In the genomic region with DNA sequence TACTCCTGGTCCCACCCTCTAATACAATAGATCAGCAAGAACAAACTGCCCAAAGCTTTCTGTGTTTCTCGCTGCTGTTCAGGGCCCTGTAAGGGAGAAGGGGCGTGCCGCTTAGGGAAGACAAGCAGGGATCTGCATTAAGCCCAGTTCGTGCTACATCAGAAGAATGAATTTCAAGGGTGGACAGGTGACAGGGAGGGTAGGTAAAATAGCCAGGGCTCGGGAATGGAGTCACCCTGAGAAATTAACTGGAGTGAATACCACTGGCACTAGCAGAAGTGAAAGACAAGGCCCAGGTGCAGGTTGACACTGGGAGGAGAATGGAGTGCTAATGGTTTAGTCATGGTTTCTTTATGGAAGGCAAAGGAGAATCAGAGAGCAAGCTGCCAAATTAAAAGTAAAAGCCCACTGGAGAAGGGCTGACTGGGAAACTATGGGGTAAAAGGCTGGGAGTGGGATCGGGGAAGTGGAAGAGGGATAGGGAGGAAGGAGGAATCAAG, we compare ENCODE assay signal across 10 cellular contexts.
DNase-seq lines count a peak whose midpoint lies in the region; ATAC-seq and TF ChIP-seq lines count a peak whose summit lies in the region.
"Had no signal": no experiment of that assay in that cellular context is flagged by ENCODE, and none has a peak within 500 bp of the region (broad histone marks: within the 10 kb centered on the region; RNA-seq: fewer than 3 reads in every experiment).

No MANE protein-coding gene starts in this region.

- no peaks in the 10 kb centered on the region for H3K9me3 ChIP-seq in T-helper 17 cell (ENCODE audit: control insufficient read depth, low read length, poor library complexity, severe bottlenecking)
- no peaks in the 10 kb centered on the region for H3K9me3 ChIP-seq in mucosa of rectum (ENCODE audit: control insufficient read depth in 2 of 2, low read length in 2 of 2)
- no peaks in the 10 kb centered on the region for H3K9me3 ChIP-seq in upper lobe of left lung

- no peaks in the 10 kb centered on the region for H3K36me3 Mint-ChIP-seq in activated CD4-positive, alpha-beta memory T cell treated with anti-CD3 and anti-CD28 coated beads for 36 hours
- no peaks in the 10 kb centered on the region for H3K36me3 Mint-ChIP-seq in activated CD4-positive, alpha-beta memory T cell treated with anti-CD3 and anti-CD28 coated beads, Interleukin-2, amount 10 ng/mL, durations not matched to agents 7 days and 5 days (ENCODE audit: low read depth)
- no peaks in the 10 kb centered on the region for H3K36me3 Mint-ChIP-seq in T-helper 17 cell (ENCODE audit: low read depth)
- H3K36me3 Mint-ChIP-seq: T-cell had no signal

- intact Hi-C loops in activated CD4-positive, alpha-beta memory T cell treated with anti-CD3 and anti-CD28 coated beads for 36 hours (cut with micrococcal nuclease) = loop anchor here (1.0 to 2.0 kb wide), 2 partner anchors 10 to 110 kb away; no protein-coding TSS in a partner anchor

- H3K27me3 ChIP-seq in mucosa of rectum (ENCODE audit: control insufficient read depth in 2 of 2, insufficient read depth in 2 of 2, low read length in 2 of 2) (no peaks in the 10 kb centered on the region), upper lobe of left lung (no peaks in the 10 kb centered on the region)

- H3K4me3 Mint-ChIP-seq in activated CD4-positive, alpha-beta memory T cell treated with anti-CD3 and anti-CD28 coated beads for 36 hours = no peak overlapping the region
- no peak overlapping the region for H3K4me3 Mint-ChIP-seq in activated CD4-positive, alpha-beta memory T cell treated with anti-CD3 and anti-CD28 coated beads, Interleukin-2, amount 10 ng/mL, durations not matched to agents 7 days and 5 days
- H3K4me3 Mint-ChIP-seq in T-helper 17 cell = no peak overlapping the region
- H3K4me3 Mint-ChIP-seq: T-cell had no signal

- DNase-seq in activated CD4-positive, alpha-beta memory T cell treated with anti-CD3 and anti-CD28 coated beads for 36 hours = no peak
- no peak for DNase-seq in activated CD4-positive, alpha-beta memory T cell treated with anti-CD3 and anti-CD28 coated beads, Interleukin-2, amount 10 ng/mL, durations not matched to agents 7 days and 5 days
- DNase-seq in T-helper 17 cell (no peak), upper lobe of left lung (no peak), iPS-NIHi11 (ENCODE audit: low spot score) (no peak), occipital lobe (lab: John Stamatoyannopoulos, UW) (no peak), AG08396 (ENCODE audit: low spot score) (no peak)
- DNase-seq: NCI-H1694 treated with DMSO at 0.1 percent for 48 hours, T-cell had no signal

- H3K9me3 Mint-ChIP-seq in activated CD4-positive, alpha-beta memory T cell treated with anti-CD3 and anti-CD28 coated beads for 36 hours = no peaks in the 10 kb centered on the region
- no peaks in the 10 kb centered on the region for H3K9me3 Mint-ChIP-seq in activated CD4-positive, alpha-beta memory T cell treated with anti-CD3 and anti-CD28 coated beads, Interleukin-2, amount 10 ng/mL, durations not matched to agents 7 days and 5 days
- H3K9me3 Mint-ChIP-seq: T-cell had no signal

- WGBS in upper lobe of left lung, 2 donors = 86 to 88% methylated on average over 6 of the region's 6 CpGs

- POLR2A ChIA-PET in activated CD4-positive, alpha-beta memory T cell treated with anti-CD3 and anti-CD28 coated beads for 36 hours (lab: Charles Lee) = no interaction called here
- POLR2A ChIA-PET in activated CD4-positive, alpha-beta memory T cell treated with anti-CD3 and anti-CD28 coated beads, Interleukin-2, amount 10 ng/mL, durations not matched to agents 7 days and 5 days (lab: Charles Lee) = no interaction called here

- H3K4me1 Mint-ChIP-seq in activated CD4-positive, alpha-beta memory T cell treated with anti-CD3 and anti-CD28 coated beads for 36 hours (ENCODE audit: low read depth) = peaks cover 12% of the 10 kb centered on the region
- H3K4me1 Mint-ChIP-seq in activated CD4-positive, alpha-beta memory T cell treated with anti-CD3 and anti-CD28 coated beads, Interleukin-2, amount 10 ng/mL, durations not matched to agents 7 days and 5 days = peaks cover 6% of the 10 kb centered on the region
- H3K4me1 Mint-ChIP-seq in T-helper 17 cell = peaks cover 14% of the 10 kb centered on the region

- no peak for ATAC-seq in T-helper 17 cell
- no peak for ATAC-seq in upper lobe of left lung (ENCODE audit: low FRiP score in 2 of 2)

- H3K36me3 ChIP-seq in mucosa of rectum (ENCODE audit: control insufficient read depth in 2 of 2, insufficient read depth in 2 of 2, low read length in 2 of 2) (no peaks in the 10 kb centered on the region), upper lobe of left lung (no peaks in the 10 kb centered on the region)

- H3K27me3 Mint-ChIP-seq in activated CD4-positive, alpha-beta memory T cell treated with anti-CD3 and anti-CD28 coated beads for 36 hours = peaks cover 2% of the 10 kb centered on the region
- peaks cover 3% of the 10 kb centered on the region for H3K27me3 Mint-ChIP-seq in activated CD4-positive, alpha-beta memory T cell treated with anti-CD3 and anti-CD28 coated beads, Interleukin-2, amount 10 ng/mL, durations not matched to agents 7 days and 5 days
- H3K27me3 Mint-ChIP-seq in T-helper 17 cell = no peaks in the 10 kb centered on the region

- peak overlapping the region; percentile 75 to 89 for H3K27ac ChIP-seq in mucosa of rectum (ENCODE audit: low read depth in 2 of 2, low read length in 2 of 2)
- H3K27ac ChIP-seq in upper lobe of left lung = peak overlapping the region in 3 of 4 donors; percentile 32 to 70 (median 58)

- H3K4me3 ChIP-seq in mucosa of rectum (ENCODE audit: low read length in 2 of 2) = no peak overlapping the region
- no peak overlapping the region for H3K4me3 ChIP-seq in upper lobe of left lung

- peak overlapping the region; percentile 10 for H3K27ac Mint-ChIP-seq in activated CD4-positive, alpha-beta memory T cell treated with anti-CD3 and anti-CD28 coated beads for 36 hours
- H3K27ac Mint-ChIP-seq in activated CD4-positive, alpha-beta memory T cell treated with anti-CD3 and anti-CD28 coated beads, Interleukin-2, amount 10 ng/mL, durations not matched to agents 7 days and 5 days = no peak overlapping the region
- peak overlapping the region; percentile 62 for H3K27ac Mint-ChIP-seq in T-helper 17 cell
- H3K27ac Mint-ChIP-seq: T-cell had no signal

- no peak for TF ChIP-seq CTCF in upper lobe of left lung (IDR thresholded peaks at IDR 0.05)

- TF ChIP-seq EP300 in upper lobe of left lung (IDR thresholded peaks at IDR 0.05) = no peak

- CTCF ChIA-PET in activated CD4-positive, alpha-beta memory T cell treated with anti-CD3 and anti-CD28 coated beads for 36 hours (lab: Charles Lee) = no interaction called here
- CTCF ChIA-PET in activated CD4-positive, alpha-beta memory T cell treated with anti-CD3 and anti-CD28 coated beads, Interleukin-2, amount 10 ng/mL, durations not matched to agents 7 days and 5 days (lab: Charles Lee) = no interaction called here

- H3K4me1 ChIP-seq in mucosa of rectum (ENCODE audit: control insufficient read depth in 2 of 2, insufficient read depth in 2 of 2, low read length in 2 of 2) (peaks cover 50 to 74% of the 10 kb centered on the region in 2 donors), upper lobe of left lung (peaks cover 0 to 6% (median 0%) of the 10 kb centered on the region in 4 donors)

- H3K9ac ChIP-seq in mucosa of rectum (ENCODE audit: low read depth in 1 of 2, low read length in 2 of 2) = peak overlapping the region in 1 of 2 donors; percentile 58

- no peak for TF ChIP-seq POLR2A in upper lobe of left lung (IDR thresholded peaks at IDR 0.05)
